Comparison of ENCODE assay signal across 19 cellular contexts in genomic region chr11:134761926-134762247, GRCh38.
DNase-seq lines count a peak whose midpoint lies in the region; ATAC-seq and TF ChIP-seq lines count a peak whose summit lies in the region.
"Had no signal": no experiment of that assay in that cellular context is flagged by ENCODE, and none has a peak within 500 bp of the region (broad histone marks: within the 10 kb centered on the region; RNA-seq: fewer than 3 reads in every experiment).

No MANE protein-coding gene starts in this region.

- H3K4me1 Mint-ChIP-seq in activated CD8-positive, alpha-beta T cell treated with anti-CD3 and anti-CD28 coated beads for 36 hours (ENCODE audit: low read depth) = no peaks in the 10 kb centered on the region
- H3K4me1 Mint-ChIP-seq in activated CD8-positive, alpha-beta T cell treated with anti-CD3 and anti-CD28 coated beads, Interleukin-2, amount 10 ng/mL, durations not matched to agents 7 days and 5 days (ENCODE audit: low read depth) = no peaks in the 10 kb centered on the region
- peaks cover 11% of the 10 kb centered on the region for H3K4me1 Mint-ChIP-seq in GM23338
- peaks cover 5% of the 10 kb centered on the region for H3K4me1 Mint-ChIP-seq in progenitor cell of endocrine pancreas (ENCODE audit: low read depth)
- H3K4me1 Mint-ChIP-seq in immature natural killer cell = no peaks in the 10 kb centered on the region
- H3K4me1 Mint-ChIP-seq: activated CD4-positive, alpha-beta memory T cell treated with anti-CD3 and anti-CD28 coated beads, Interleukin-2, amount 10 ng/mL, durations not matched to agents 7 days and 5 days; CD4-positive, CD25-positive, alpha-beta regulatory T cell had no signal

- H3K4me3 ChIP-seq in GM23338 = peak overlapping the region; percentile 48; the same call in 1 of the 2 replicates
- peak overlapping the region; percentile 45 for H3K4me3 ChIP-seq in epithelial cell of proximal tubule (ENCODE audit: low read depth, low read length)
- H3K4me3 ChIP-seq: cardiac muscle cell had no signal

- intact Hi-C loops in activated CD8-positive, alpha-beta T cell treated with anti-CD3 and anti-CD28 coated beads for 36 hours (cut with micrococcal nuclease) = no loop called here

- no peaks in the 10 kb centered on the region for H3K9me2 ChIP-seq in GM23338 (ENCODE audit: insufficient read depth)

- no peak for TF ChIP-seq CTCF in activated CD8-positive, alpha-beta T cell treated with anti-CD3 and anti-CD28 coated beads for 36 hours (IDR thresholded peaks at IDR 0.05)
- no peak for TF ChIP-seq CTCF in GM23338 (conservative IDR thresholded peaks at IDR 0.05; ENCODE audit: low read depth in 2 of 2)
- no peak for TF ChIP-seq CTCF in epithelial cell of proximal tubule (conservative IDR thresholded peaks at IDR 0.05; ENCODE audit: low read depth, low read length)
- no peak for TF ChIP-seq CTCF in progenitor cell of endocrine pancreas (IDR thresholded peaks at IDR 0.05; ENCODE audit: unreplicated experiment)

- peaks cover 10% of the 10 kb centered on the region for H3K27me3 Mint-ChIP-seq in activated CD8-positive, alpha-beta T cell treated with anti-CD3 and anti-CD28 coated beads for 36 hours
- peaks cover 2% of the 10 kb centered on the region for H3K27me3 Mint-ChIP-seq in activated CD8-positive, alpha-beta T cell treated with anti-CD3 and anti-CD28 coated beads, Interleukin-2, amount 10 ng/mL, durations not matched to agents 7 days and 5 days (ENCODE audit: low read depth)
- H3K27me3 Mint-ChIP-seq in GM23338 (ENCODE audit: insufficient read depth, low read depth, poor library complexity) (peaks cover 12% of the 10 kb centered on the region), progenitor cell of endocrine pancreas (peaks cover 48% of the 10 kb centered on the region), immature natural killer cell (ENCODE audit: low read depth in 3 of 3) (peaks cover 0 to 9% (median 5%) of the 10 kb centered on the region in 3 donors)
- H3K27me3 Mint-ChIP-seq: activated CD4-positive, alpha-beta memory T cell treated with anti-CD3 and anti-CD28 coated beads, Interleukin-2, amount 10 ng/mL, durations not matched to agents 7 days and 5 days had no signal

- peak overlapping the region; percentile 44 for H3K4me3 Mint-ChIP-seq in activated CD8-positive, alpha-beta T cell treated with anti-CD3 and anti-CD28 coated beads for 36 hours
- H3K4me3 Mint-ChIP-seq in activated CD8-positive, alpha-beta T cell treated with anti-CD3 and anti-CD28 coated beads, Interleukin-2, amount 10 ng/mL, durations not matched to agents 7 days and 5 days = no peak overlapping the region
- H3K4me3 Mint-ChIP-seq in GM23338 = no peak overlapping the region; the same call in 2 of the 3 replicates
- H3K4me3 Mint-ChIP-seq in progenitor cell of endocrine pancreas (ENCODE audit: low read depth) = no peak overlapping the region
- peak overlapping the region in 1 of 5 donors; percentile 29 for H3K4me3 Mint-ChIP-seq in immature natural killer cell
- H3K4me3 Mint-ChIP-seq: activated CD4-positive, alpha-beta memory T cell treated with anti-CD3 and anti-CD28 coated beads, Interleukin-2, amount 10 ng/mL, durations not matched to agents 7 days and 5 days had no signal

- CTCF ChIA-PET in activated CD8-positive, alpha-beta T cell treated with anti-CD3 and anti-CD28 coated beads for 36 hours (lab: Charles Lee) = no interaction called here
- CTCF ChIA-PET in activated CD8-positive, alpha-beta T cell treated with anti-CD3 and anti-CD28 coated beads, Interleukin-2, amount 10 ng/mL, durations not matched to agents 7 days and 5 days (lab: Charles Lee) = no interaction called here

- peaks cover under 1% of the 10 kb centered on the region for H3K9me3 Mint-ChIP-seq in activated CD8-positive, alpha-beta T cell treated with anti-CD3 and anti-CD28 coated beads for 36 hours
- no peaks in the 10 kb centered on the region for H3K9me3 Mint-ChIP-seq in activated CD8-positive, alpha-beta T cell treated with anti-CD3 and anti-CD28 coated beads, Interleukin-2, amount 10 ng/mL, durations not matched to agents 7 days and 5 days (ENCODE audit: insufficient read depth)
- H3K9me3 Mint-ChIP-seq in GM23338 (no peaks in the 10 kb centered on the region; the same call in 2 of the 3 replicates), progenitor cell of endocrine pancreas (ENCODE audit: low read depth) (no peaks in the 10 kb centered on the region), immature natural killer cell (peaks cover 0 to 6% (median 2%) of the 10 kb centered on the region in 6 donors)

- H3K79me2 ChIP-seq in GM23338 (replicated peaks; ENCODE audit: insufficient read depth) = no peaks in the 10 kb centered on the region

- H4K20me1 ChIP-seq in GM23338 (replicated peaks; ENCODE audit: insufficient read depth) = no peaks in the 10 kb centered on the region

- no peak overlapping the region for H3K27ac ChIP-seq in GM23338 (ENCODE audit: low read depth)
- H3K27ac ChIP-seq: cardiac muscle cell, prostate gland, upper lobe of left lung had no signal

- no peaks in the 10 kb centered on the region for H3K27me3 ChIP-seq in GM23338 (ENCODE audit: insufficient read depth)
- H3K27me3 ChIP-seq: cardiac muscle cell, upper lobe of left lung had no signal

- no peaks in the 10 kb centered on the region for H3K36me3 ChIP-seq in GM23338 (ENCODE audit: insufficient read depth)
- H3K36me3 ChIP-seq: cardiac muscle cell, prostate gland, upper lobe of left lung had no signal

- no peak for DNase-seq in activated CD8-positive, alpha-beta T cell treated with anti-CD3 and anti-CD28 coated beads for 36 hours
- no peak for DNase-seq in activated CD8-positive, alpha-beta T cell treated with anti-CD3 and anti-CD28 coated beads, Interleukin-2, amount 10 ng/mL, durations not matched to agents 7 days and 5 days
- DNase-seq in GM23338 (ENCODE audit: low spot score) (no peak), epithelial cell of proximal tubule (ENCODE audit: low read depth) (no peak), progenitor cell of endocrine pancreas (ENCODE audit: low spot score, unreplicated experiment) (no peak), immature natural killer cell (no peak), NCI-H2227 (lab: John Stamatoyannopoulos, UW; ENCODE audit: unreplicated experiment) (no peak)
- no peak for DNase-seq in stimulated activated CD4-positive, alpha-beta T cell treated with anti-CD3 and anti-CD28 coated beads, Interleukin-4, amount 100 ng/mL, for 4 hours
- DNase-seq: activated CD4-positive, alpha-beta memory T cell treated with anti-CD3 and anti-CD28 coated beads, Interleukin-2, amount 10 ng/mL, durations not matched to agents 7 days and 5 days; CD4-positive, CD25-positive, alpha-beta regulatory T cell; DMS53; mammary epithelial cell; naive thymus-derived CD8-positive, alpha-beta T cell; NCI-H1417 treated with DMSO at 0.1 percent for 48 hours; NCI-H2171 treated with DMSO at 0.1 percent for 48 hours; stimulated activated naive CD4-positive, alpha-beta T cell had no signal

- H3K4me1 ChIP-seq in GM23338 (ENCODE audit: insufficient read depth) = no peaks in the 10 kb centered on the region
- H3K4me1 ChIP-seq: prostate gland, upper lobe of left lung had no signal

- no peaks in the 10 kb centered on the region for H3K36me3 Mint-ChIP-seq in activated CD8-positive, alpha-beta T cell treated with anti-CD3 and anti-CD28 coated beads for 36 hours (ENCODE audit: low read depth)
- no peaks in the 10 kb centered on the region for H3K36me3 Mint-ChIP-seq in activated CD8-positive, alpha-beta T cell treated with anti-CD3 and anti-CD28 coated beads, Interleukin-2, amount 10 ng/mL, durations not matched to agents 7 days and 5 days (ENCODE audit: low read depth)
- no peaks in the 10 kb centered on the region for H3K36me3 Mint-ChIP-seq in GM23338 (ENCODE audit: low read depth)
- H3K36me3 Mint-ChIP-seq in progenitor cell of endocrine pancreas (ENCODE audit: insufficient read depth) = no peaks in the 10 kb centered on the region
- peaks cover 0 to 5% (median 2%) of the 10 kb centered on the region in 3 donors for H3K36me3 Mint-ChIP-seq in immature natural killer cell
- H3K36me3 Mint-ChIP-seq: CD4-positive, CD25-positive, alpha-beta regulatory T cell had no signal

- POLR2A ChIA-PET in activated CD8-positive, alpha-beta T cell treated with anti-CD3 and anti-CD28 coated beads for 36 hours (lab: Charles Lee) = no interaction called here
- POLR2A ChIA-PET in activated CD8-positive, alpha-beta T cell treated with anti-CD3 and anti-CD28 coated beads, Interleukin-2, amount 10 ng/mL, durations not matched to agents 7 days and 5 days (lab: Charles Lee) = interaction anchor here (0.5 kb wide), 1 partner anchor 247 kb away, joined by 3 read pairs; no protein-coding TSS in a partner anchor

- no peak overlapping the region for H3K27ac Mint-ChIP-seq in activated CD8-positive, alpha-beta T cell treated with anti-CD3 and anti-CD28 coated beads for 36 hours
- H3K27ac Mint-ChIP-seq in activated CD8-positive, alpha-beta T cell treated with anti-CD3 and anti-CD28 coated beads, Interleukin-2, amount 10 ng/mL, durations not matched to agents 7 days and 5 days = no peak overlapping the region
- peak overlapping the region; percentile 5; the same call in 1 of the 2 replicates for H3K27ac Mint-ChIP-seq in GM23338
- H3K27ac Mint-ChIP-seq in progenitor cell of endocrine pancreas = peak overlapping the region; percentile 11
- no peak overlapping the region for H3K27ac Mint-ChIP-seq in immature natural killer cell
- H3K27ac Mint-ChIP-seq: activated CD4-positive, alpha-beta memory T cell treated with anti-CD3 and anti-CD28 coated beads, Interleukin-2, amount 10 ng/mL, durations not matched to agents 7 days and 5 days; CD4-positive, CD25-positive, alpha-beta regulatory T cell had no signal

- H3F3A ChIP-seq in GM23338 (replicated peaks; ENCODE audit: low read depth) = 0 out of 2 replicates have a peak, but pooled peaks cover 6% of the 10 kb centered on the region

- no peak for ATAC-seq in activated CD8-positive, alpha-beta T cell treated with anti-CD3 and anti-CD28 coated beads for 36 hours
- no peak for ATAC-seq in activated CD8-positive, alpha-beta T cell treated with anti-CD3 and anti-CD28 coated beads, Interleukin-2, amount 10 ng/mL, durations not matched to agents 7 days and 5 days
- ATAC-seq in GM23338 = peak; percentile 7; the same call in 2 of the 3 replicates

- H3K4me2 ChIP-seq in GM23338 = peak overlapping the region; percentile 55

- peak overlapping the region; percentile 83 for H2AFZ ChIP-seq in GM23338

TF ChIP-seq in GM23338, 12 proteins besides CTCF, POLR2A, EP300 and RAD21 (continues in another document):
- TF ChIP-seq CREB1 (CRISPR knock-in tag; IDR thresholded peaks at IDR 0.05; ENCODE audit: low read depth) = no peak
- no peak for TF ChIP-seq EZH2 (IDR thresholded peaks at IDR 0.05; ENCODE audit: low read depth, unreplicated experiment)
- TF ChIP-seq JUNB (IDR thresholded peaks at IDR 0.05; ENCODE audit: unreplicated experiment) = no peak

Comparison
In these comparisons a context has a peak if more than half of its experiments do, and no peak if none do; other contexts are left out.
1. H3K27ac Mint-ChIP-seq: peak in GM23338 (single experiment) and progenitor cell of endocrine pancreas (single experiment); none in activated CD8-positive, alpha-beta T cell treated with anti-CD3 and anti-CD28 coated beads for 36 hours (single experiment), activated CD8-positive, alpha-beta T cell treated with anti-CD3 and anti-CD28 coated beads, Interleukin-2, amount 10 ng/mL, durations not matched to agents 7 days and 5 days (single experiment) and immature natural killer cell (0 of 6).